ENCODE assay signal across 8 cellular contexts in genomic region chr19:19203012-19203856, GRCh38. TPM values are rescaled to one million over a fixed set of nuclear protein-coding genes. Genes with fewer than 3 reads are reported as not detected.
DNase-seq lines count a peak whose midpoint lies in the region; ATAC-seq and TF ChIP-seq lines count a peak whose summit lies in the region.

A gene with protein sequence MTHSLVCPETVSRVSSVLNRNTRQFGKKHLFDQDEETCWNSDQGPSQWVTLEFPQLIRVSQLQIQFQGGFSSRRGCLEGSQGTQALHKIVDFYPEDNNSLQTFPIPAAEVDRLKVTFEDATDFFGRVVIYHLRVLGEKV (minus strand): TSS chr19:19203414. CDS start chr19:19203060, 354 bp downstream.

- H3K9ac ChIP-seq in skeletal muscle satellite cell (ENCODE audit: low read depth, low read length), result peak within 1 kb of the TSS; percentile 87

- DNase-seq in NCI-H2227 (lab: John Stamatoyannopoulos, UW; ENCODE audit: unreplicated experiment), result peak; percentile 89
- peak; percentile 93 for DNase-seq in T47D (ENCODE audit: low read depth in 1 of 2, low spot score in 1 of 2)

- peak within 1 kb of the TSS; percentile 99 for H3K4me2 ChIP-seq in skeletal muscle satellite cell (ENCODE audit: low read length)

- H3K27me3 ChIP-seq in skeletal muscle satellite cell (ENCODE audit: control insufficient read depth, insufficient read depth, low read length), result peaks cover 6% of the 10 kb centered on the region

- TF ChIP-seq CTCF in VCaP (conservative IDR thresholded peaks at IDR 0.05), result no peak

- peak within 1 kb of the TSS; percentile 85 for H3K4me3 ChIP-seq in iPS-18c (ENCODE audit: insufficient read depth, low read depth, low read length)
- H3K4me3 ChIP-seq in skeletal muscle satellite cell (ENCODE audit: low read length), result peak within 1 kb of the TSS; percentile 83

- H3K27ac ChIP-seq in VCaP, result peak within 1 kb of the TSS; percentile 60; the same call in 1 of the 2 replicates

- in situ Hi-C loops in T47D (cut with HindIII; ENCODE audit: low pct_unique_long_range_greater_than_20kb, low sequenced_read_pairs), result no loop called here

- peaks cover 28% of the 10 kb centered on the region for H3K36me3 ChIP-seq in skeletal muscle satellite cell (ENCODE audit: insufficient read depth, low read length)

- ATAC-seq in GM18499 (IDR thresholded peaks at IDR 0.05; ENCODE audit: insufficient read depth, unreplicated experiment) (peak; percentile 47), HG03039 (IDR thresholded peaks at IDR 0.05; ENCODE audit: unreplicated experiment) (peak; percentile 57), GM18870 (IDR thresholded peaks at IDR 0.05; ENCODE audit: unreplicated experiment) (no peak)

- H3K9me3 ChIP-seq in iPS-18c (ENCODE audit: control insufficient read depth, insufficient read depth, low read length), result no peaks in the 10 kb centered on the region
- H3K9me3 ChIP-seq in skeletal muscle satellite cell (replicated peaks; ENCODE audit: low read length), result no peaks in the 10 kb centered on the region

- H3K4me1 ChIP-seq in skeletal muscle satellite cell (ENCODE audit: control insufficient read depth, insufficient read depth, low read length), result peaks cover 16% of the 10 kb centered on the region

RNA-seq across cellular contexts. Expression of the gene that starts here (rescaled TPM):
- 8.1 and 12.9 TPM in 2 replicates for total RNA-seq in skeletal muscle satellite cell (2012; rRNA removed)
